22 cellular contexts compared by ENCODE assay signal in genomic region chr3:17505856-17506255, GRCh38.
DNase-seq lines count a peak whose midpoint lies in the region.
"Had no signal": no experiment of that assay in that cellular context is flagged by ENCODE, and none has a peak within 500 bp of the region (broad histone marks: within the 10 kb centered on the region; RNA-seq: fewer than 3 reads in every experiment).

No MANE protein-coding gene starts in this region.

- no peak overlapping the region for H3K18ac ChIP-seq in mesenchymal stem cell (ENCODE audit: low read depth in 1 of 2, low read length in 2 of 2)

- no peaks in the 10 kb centered on the region for H3K4me1 ChIP-seq in mesenchymal stem cell (ENCODE audit: control insufficient read depth, insufficient read depth, low read depth, low read length)
- H3K4me1 ChIP-seq: left ventricle myocardium inferior, tibial nerve had no signal

- no peak overlapping the region for H3K4me2 ChIP-seq in mesenchymal stem cell (ENCODE audit: low read length, poor library complexity, severe bottlenecking)

- H3K27me3 ChIP-seq in mesenchymal stem cell (ENCODE audit: control insufficient read depth in 1 of 2, insufficient read depth in 1 of 2, low read length in 2 of 2), result no peaks in the 10 kb centered on the region
- H3K27me3 ChIP-seq: tibial nerve had no signal

- no peaks in the 10 kb centered on the region for H3K9me3 ChIP-seq in mesenchymal stem cell (ENCODE audit: control insufficient read depth, low read length)
- H3K9me3 ChIP-seq: left ventricle myocardium inferior, tibial nerve had no signal

- no peak overlapping the region for H3K14ac ChIP-seq in mesenchymal stem cell (ENCODE audit: low read length in 2 of 2)

- H2BK5ac ChIP-seq in mesenchymal stem cell (ENCODE audit: low read depth, low read length, poor library complexity, severe bottlenecking), result no peak overlapping the region

- DNase-seq in EL, result peak; percentile 39
- DNase-seq in RKO (ENCODE audit: low spot score), result peak; percentile 19
- DNase-seq in dermis blood vessel endothelial cell, result peak; percentile 19
- peak; percentile 17 for DNase-seq in mesenchymal stem cell
- no peak for DNase-seq in iPS-NIHi7 (ENCODE audit: extremely low spot score)
- no peak for DNase-seq in HUDEP-2 (lab: John Stamatoyannopoulos, UW; ENCODE audit: unreplicated experiment in 76 of 76)
- DNase-seq in A172 (ENCODE audit: low spot score), result no peak
- DNase-seq in DMS153 treated with DMSO at 0.1 percent for 48 hours (lab: John Stamatoyannopoulos, UW; ENCODE audit: unreplicated experiment), result no peak
- DNase-seq: activated CD4-positive, alpha-beta T cell treated with anti-CD3 and anti-CD28 coated beads for 1 hour; activated naive CD4-positive, alpha-beta T cell treated with anti-CD3 and anti-CD28 coated beads, Interleukin-2, amount 50 U/mL, for 16 hours; activated T-cell treated with anti-CD3 and anti-CD28 coated beads, Interleukin-2, amount 50 U/mL, for 72 hours; DND-41; left ventricle myocardium inferior; NCI-H1105 treated with DMSO at 0.1 percent for 48 hours; NCI-H2081 treated with DMSO at 0.1 percent for 48 hours; nephron progenitor cell; posterior cingulate gyrus; Right ventricle myocardium superior; stimulated activated CD4-positive, alpha-beta T cell treated with anti-CD3 and anti-CD28 coated beads, Interleukin-2, amount 100 ng/mL, for 24 hours; stimulated activated naive CD4-positive, alpha-beta T cell had no signal

- H3K9ac ChIP-seq in mesenchymal stem cell (ENCODE audit: low read length), result no peak overlapping the region

- no peak overlapping the region for H3K4ac ChIP-seq in mesenchymal stem cell (ENCODE audit: low read depth in 1 of 2, low read length in 2 of 2)

- no peak overlapping the region for H3K23ac ChIP-seq in mesenchymal stem cell (ENCODE audit: low read length in 2 of 2)

- H3K36me3 ChIP-seq in mesenchymal stem cell (ENCODE audit: control insufficient read depth in 1 of 2, insufficient read depth in 2 of 2, low read depth in 1 of 2, low read length in 2 of 2), result no peaks in the 10 kb centered on the region
- H3K36me3 ChIP-seq: left ventricle myocardium inferior had no signal

- H2AFZ ChIP-seq in mesenchymal stem cell (ENCODE audit: low read depth, low read length), result no peak overlapping the region

- no peak overlapping the region for H4K91ac ChIP-seq in mesenchymal stem cell (ENCODE audit: low read length)

- H3K27ac ChIP-seq in mesenchymal stem cell (ENCODE audit: low read length, poor library complexity, severe bottlenecking), result no peak overlapping the region
- H3K27ac ChIP-seq: coronary artery, left ventricle myocardium inferior, tibial nerve had no signal

- H2BK15ac ChIP-seq in mesenchymal stem cell (ENCODE audit: low read depth, poor library complexity, severe bottlenecking), result no peak overlapping the region

- no peak overlapping the region for H2BK120ac ChIP-seq in mesenchymal stem cell (ENCODE audit: low read depth, low read length)

- H4K8ac ChIP-seq in mesenchymal stem cell (ENCODE audit: low read length), result no peak overlapping the region

- no peak overlapping the region for H3K4me3 ChIP-seq in mesenchymal stem cell (ENCODE audit: insufficient read depth in 1 of 2, low read depth in 1 of 2, low read length in 2 of 2)
- H3K4me3 ChIP-seq: coronary artery, left ventricle myocardium inferior, tibial nerve had no signal

- peaks cover 2% of the 10 kb centered on the region for H3K79me1 ChIP-seq in mesenchymal stem cell (replicated peaks; ENCODE audit: low read length, poor library complexity, severe bottlenecking)

- no peak overlapping the region for H2BK12ac ChIP-seq in mesenchymal stem cell (ENCODE audit: low read length in 2 of 2)

- H2AK5ac ChIP-seq in mesenchymal stem cell (ENCODE audit: low read length, severe bottlenecking), result no peak overlapping the region

Comparison
In these comparisons a context has a peak if more than half of its experiments do, and no peak if none do; other contexts are left out.
1. DNase-seq: peak in EL (single experiment), RKO (single experiment), dermis blood vessel endothelial cell (single experiment) and mesenchymal stem cell (single experiment); none in iPS-NIHi7 (single experiment), HUDEP-2 (0 of 76), A172 (single experiment) and DMS153 treated with DMSO at 0.1 percent for 48 hours (single experiment).